ENCODE assay signal across 1 cellular context in the genomic region with DNA sequence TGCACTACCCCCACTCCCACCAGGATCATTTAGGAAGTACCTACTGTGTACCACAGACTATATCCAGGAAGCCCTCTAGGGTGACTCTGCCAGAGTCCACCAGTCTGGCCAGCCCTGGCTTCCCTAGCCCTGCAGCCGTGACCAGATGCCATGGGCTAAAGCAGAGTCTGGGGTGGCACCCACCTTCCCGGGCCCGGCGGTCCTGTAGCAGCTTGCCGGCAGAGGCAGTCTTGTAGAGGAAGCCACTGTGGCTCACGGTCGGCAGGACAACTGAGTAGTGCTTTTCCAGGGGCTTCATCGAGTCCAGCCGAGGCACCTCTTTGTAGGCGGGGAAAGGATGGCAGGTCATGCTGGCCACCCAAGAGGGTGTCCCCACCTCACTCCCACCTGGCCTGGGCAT.
TF ChIP-seq lines count a peak whose summit lies in the region.

No MANE protein-coding gene starts in this region.

TF ChIP-seq in GM12878, 131 proteins besides CTCF, POLR2A, EP300 and RAD21:
- TF ChIP-seq, protein P1, sequence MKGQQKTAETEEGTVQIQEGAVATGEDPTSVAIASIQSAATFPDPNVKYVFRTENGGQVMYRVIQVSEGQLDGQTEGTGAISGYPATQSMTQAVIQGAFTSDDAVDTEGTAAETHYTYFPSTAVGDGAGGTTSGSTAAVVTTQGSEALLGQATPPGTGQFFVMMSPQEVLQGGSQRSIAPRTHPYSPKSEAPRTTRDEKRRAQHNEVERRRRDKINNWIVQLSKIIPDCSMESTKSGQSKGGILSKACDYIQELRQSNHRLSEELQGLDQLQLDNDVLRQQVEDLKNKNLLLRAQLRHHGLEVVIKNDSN (IDR thresholded peaks at IDR 0.05; ENCODE audit: borderline replicate concordance, extremely low read length, insufficient read depth, low read depth, low read length): no peak
- no peak for TF ChIP-seq EGR1 (IDR thresholded peaks at IDR 0.05; ENCODE audit: borderline replicate concordance in 1 of 2, low read depth in 2 of 2, low read length in 2 of 2)
- TF ChIP-seq NR2C1 (IDR thresholded peaks at IDR 0.05): no peak
- no peak for TF ChIP-seq SPI1 (IDR thresholded peaks at IDR 0.05; ENCODE audit: borderline replicate concordance, insufficient read depth, low read depth, low read length)
- TF ChIP-seq, protein P2, sequence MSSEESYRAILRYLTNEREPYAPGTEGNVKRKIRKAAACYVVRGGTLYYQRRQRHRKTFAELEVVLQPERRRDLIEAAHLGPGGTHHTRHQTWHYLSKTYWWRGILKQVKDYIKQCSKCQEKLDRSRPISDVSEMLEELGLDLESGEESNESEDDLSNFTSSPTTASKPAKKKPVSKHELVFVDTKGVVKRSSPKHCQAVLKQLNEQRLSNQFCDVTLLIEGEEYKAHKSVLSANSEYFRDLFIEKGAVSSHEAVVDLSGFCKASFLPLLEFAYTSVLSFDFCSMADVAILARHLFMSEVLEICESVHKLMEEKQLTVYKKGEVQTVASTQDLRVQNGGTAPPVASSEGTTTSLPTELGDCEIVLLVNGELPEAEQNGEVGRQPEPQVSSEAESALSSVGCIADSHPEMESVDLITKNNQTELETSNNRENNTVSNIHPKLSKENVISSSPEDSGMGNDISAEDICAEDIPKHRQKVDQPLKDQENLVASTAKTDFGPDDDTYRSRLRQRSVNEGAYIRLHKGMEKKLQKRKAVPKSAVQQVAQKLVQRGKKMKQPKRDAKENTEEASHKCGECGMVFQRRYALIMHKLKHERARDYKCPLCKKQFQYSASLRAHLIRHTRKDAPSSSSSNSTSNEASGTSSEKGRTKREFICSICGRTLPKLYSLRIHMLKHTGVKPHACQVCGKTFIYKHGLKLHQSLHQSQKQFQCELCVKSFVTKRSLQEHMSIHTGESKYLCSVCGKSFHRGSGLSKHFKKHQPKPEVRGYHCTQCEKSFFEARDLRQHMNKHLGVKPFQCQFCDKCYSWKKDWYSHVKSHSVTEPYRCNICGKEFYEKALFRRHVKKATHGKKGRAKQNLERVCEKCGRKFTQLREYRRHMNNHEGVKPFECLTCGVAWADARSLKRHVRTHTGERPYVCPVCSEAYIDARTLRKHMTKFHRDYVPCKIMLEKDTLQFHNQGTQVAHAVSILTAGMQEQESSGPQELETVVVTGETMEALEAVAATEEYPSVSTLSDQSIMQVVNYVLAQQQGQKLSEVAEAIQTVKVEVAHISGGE (CRISPR knock-in tag; IDR thresholded peaks at IDR 0.05): no peak
- TF ChIP-seq CHD2 (IDR thresholded peaks at IDR 0.05; ENCODE audit: borderline replicate concordance, low read depth, low read length): no peak
- TF ChIP-seq HDGF (IDR thresholded peaks at IDR 0.05): no peak
- TF ChIP-seq, protein P3, sequence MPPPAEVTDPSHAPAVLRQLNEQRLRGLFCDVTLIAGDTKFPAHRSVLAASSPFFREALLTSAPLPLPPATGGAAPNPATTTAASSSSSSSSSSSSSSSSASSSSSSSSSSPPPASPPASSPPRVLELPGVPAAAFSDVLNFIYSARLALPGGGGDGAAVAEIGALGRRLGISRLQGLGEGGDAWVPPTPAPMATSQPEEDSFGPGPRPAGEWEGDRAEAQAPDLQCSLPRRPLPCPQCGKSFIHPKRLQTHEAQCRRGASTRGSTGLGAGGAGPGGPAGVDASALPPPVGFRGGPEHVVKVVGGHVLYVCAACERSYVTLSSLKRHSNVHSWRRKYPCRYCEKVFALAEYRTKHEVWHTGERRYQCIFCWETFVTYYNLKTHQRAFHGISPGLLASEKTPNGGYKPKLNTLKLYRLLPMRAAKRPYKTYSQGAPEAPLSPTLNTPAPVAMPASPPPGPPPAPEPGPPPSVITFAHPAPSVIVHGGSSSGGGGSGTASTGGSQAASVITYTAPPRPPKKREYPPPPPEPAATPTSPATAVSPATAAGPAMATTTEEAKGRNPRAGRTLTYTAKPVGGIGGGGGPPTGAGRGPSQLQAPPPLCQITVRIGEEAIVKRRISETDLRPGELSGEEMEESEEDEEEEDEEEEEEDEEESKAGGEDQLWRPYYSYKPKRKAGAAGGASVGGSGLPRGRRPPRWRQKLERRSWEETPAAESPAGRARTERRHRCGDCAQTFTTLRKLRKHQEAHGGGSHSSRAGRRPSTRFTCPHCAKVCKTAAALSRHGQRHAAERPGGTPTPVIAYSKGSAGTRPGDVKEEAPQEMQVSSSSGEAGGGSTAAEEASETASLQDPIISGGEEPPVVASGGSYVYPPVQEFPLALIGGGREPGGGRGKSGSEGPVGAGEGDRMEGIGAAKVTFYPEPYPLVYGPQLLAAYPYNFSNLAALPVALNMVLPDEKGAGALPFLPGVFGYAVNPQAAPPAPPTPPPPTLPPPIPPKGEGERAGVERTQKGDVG (CRISPR knock-in tag; IDR thresholded peaks at IDR 0.05): no peak
- TF ChIP-seq TARDBP (IDR thresholded peaks at IDR 0.05; ENCODE audit: borderline replicate concordance): no peak
- no peak for TF ChIP-seq SMAD1 (IDR thresholded peaks at IDR 0.05; ENCODE audit: low read depth, partially characterized antibody)
- no peak for TF ChIP-seq TCF12 (IDR thresholded peaks at IDR 0.05; ENCODE audit: low read depth, low read length)
